ENCODE assay signal across 1 cellular context in the genomic region with DNA sequence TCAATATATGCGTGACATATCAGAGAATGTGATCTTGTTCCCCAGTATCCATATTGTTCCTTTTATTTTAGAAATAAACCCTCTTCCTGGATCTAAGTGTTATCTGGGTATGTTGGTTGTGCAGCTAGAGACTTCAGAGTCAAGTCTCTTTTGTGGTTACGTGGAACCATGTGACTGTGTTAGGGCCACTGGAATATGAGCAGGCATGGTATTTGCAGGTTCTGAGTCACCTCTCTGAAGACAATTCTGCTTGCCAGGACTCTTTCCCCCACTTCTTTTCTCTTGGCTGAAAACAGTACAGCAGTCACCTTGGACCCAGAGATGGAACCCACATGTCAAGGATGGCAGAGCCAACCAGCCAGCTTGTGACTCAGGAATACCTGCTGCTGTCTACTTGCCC.
TF ChIP-seq lines count a peak whose summit lies in the region.

No MANE protein-coding gene starts in this region.

TF ChIP-seq in GM23338, 12 proteins besides CTCF, POLR2A, EP300 and RAD21 (continued from another document):
- TF ChIP-seq, protein P1, sequence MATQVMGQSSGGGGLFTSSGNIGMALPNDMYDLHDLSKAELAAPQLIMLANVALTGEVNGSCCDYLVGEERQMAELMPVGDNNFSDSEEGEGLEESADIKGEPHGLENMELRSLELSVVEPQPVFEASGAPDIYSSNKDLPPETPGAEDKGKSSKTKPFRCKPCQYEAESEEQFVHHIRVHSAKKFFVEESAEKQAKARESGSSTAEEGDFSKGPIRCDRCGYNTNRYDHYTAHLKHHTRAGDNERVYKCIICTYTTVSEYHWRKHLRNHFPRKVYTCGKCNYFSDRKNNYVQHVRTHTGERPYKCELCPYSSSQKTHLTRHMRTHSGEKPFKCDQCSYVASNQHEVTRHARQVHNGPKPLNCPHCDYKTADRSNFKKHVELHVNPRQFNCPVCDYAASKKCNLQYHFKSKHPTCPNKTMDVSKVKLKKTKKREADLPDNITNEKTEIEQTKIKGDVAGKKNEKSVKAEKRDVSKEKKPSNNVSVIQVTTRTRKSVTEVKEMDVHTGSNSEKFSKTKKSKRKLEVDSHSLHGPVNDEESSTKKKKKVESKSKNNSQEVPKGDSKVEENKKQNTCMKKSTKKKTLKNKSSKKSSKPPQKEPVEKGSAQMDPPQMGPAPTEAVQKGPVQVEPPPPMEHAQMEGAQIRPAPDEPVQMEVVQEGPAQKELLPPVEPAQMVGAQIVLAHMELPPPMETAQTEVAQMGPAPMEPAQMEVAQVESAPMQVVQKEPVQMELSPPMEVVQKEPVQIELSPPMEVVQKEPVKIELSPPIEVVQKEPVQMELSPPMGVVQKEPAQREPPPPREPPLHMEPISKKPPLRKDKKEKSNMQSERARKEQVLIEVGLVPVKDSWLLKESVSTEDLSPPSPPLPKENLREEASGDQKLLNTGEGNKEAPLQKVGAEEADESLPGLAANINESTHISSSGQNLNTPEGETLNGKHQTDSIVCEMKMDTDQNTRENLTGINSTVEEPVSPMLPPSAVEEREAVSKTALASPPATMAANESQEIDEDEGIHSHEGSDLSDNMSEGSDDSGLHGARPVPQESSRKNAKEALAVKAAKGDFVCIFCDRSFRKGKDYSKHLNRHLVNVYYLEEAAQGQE (IDR thresholded peaks at IDR 0.05; ENCODE audit: unreplicated experiment), result no peak
- TF ChIP-seq ZNF331 (CRISPR knock-in tag; IDR thresholded peaks at IDR 0.05; ENCODE audit: low read depth), result no peak
- no peak for TF ChIP-seq CREB1 (CRISPR knock-in tag; IDR thresholded peaks at IDR 0.05; ENCODE audit: low read depth)
- TF ChIP-seq, protein P2, sequence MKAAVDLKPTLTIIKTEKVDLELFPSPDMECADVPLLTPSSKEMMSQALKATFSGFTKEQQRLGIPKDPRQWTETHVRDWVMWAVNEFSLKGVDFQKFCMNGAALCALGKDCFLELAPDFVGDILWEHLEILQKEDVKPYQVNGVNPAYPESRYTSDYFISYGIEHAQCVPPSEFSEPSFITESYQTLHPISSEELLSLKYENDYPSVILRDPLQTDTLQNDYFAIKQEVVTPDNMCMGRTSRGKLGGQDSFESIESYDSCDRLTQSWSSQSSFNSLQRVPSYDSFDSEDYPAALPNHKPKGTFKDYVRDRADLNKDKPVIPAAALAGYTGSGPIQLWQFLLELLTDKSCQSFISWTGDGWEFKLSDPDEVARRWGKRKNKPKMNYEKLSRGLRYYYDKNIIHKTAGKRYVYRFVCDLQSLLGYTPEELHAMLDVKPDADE (IDR thresholded peaks at IDR 0.05), result no peak
- no peak for TF ChIP-seq EZH2phosphoT487 (IDR thresholded peaks at IDR 0.05; ENCODE audit: unreplicated experiment)
- TF ChIP-seq, protein P3, sequence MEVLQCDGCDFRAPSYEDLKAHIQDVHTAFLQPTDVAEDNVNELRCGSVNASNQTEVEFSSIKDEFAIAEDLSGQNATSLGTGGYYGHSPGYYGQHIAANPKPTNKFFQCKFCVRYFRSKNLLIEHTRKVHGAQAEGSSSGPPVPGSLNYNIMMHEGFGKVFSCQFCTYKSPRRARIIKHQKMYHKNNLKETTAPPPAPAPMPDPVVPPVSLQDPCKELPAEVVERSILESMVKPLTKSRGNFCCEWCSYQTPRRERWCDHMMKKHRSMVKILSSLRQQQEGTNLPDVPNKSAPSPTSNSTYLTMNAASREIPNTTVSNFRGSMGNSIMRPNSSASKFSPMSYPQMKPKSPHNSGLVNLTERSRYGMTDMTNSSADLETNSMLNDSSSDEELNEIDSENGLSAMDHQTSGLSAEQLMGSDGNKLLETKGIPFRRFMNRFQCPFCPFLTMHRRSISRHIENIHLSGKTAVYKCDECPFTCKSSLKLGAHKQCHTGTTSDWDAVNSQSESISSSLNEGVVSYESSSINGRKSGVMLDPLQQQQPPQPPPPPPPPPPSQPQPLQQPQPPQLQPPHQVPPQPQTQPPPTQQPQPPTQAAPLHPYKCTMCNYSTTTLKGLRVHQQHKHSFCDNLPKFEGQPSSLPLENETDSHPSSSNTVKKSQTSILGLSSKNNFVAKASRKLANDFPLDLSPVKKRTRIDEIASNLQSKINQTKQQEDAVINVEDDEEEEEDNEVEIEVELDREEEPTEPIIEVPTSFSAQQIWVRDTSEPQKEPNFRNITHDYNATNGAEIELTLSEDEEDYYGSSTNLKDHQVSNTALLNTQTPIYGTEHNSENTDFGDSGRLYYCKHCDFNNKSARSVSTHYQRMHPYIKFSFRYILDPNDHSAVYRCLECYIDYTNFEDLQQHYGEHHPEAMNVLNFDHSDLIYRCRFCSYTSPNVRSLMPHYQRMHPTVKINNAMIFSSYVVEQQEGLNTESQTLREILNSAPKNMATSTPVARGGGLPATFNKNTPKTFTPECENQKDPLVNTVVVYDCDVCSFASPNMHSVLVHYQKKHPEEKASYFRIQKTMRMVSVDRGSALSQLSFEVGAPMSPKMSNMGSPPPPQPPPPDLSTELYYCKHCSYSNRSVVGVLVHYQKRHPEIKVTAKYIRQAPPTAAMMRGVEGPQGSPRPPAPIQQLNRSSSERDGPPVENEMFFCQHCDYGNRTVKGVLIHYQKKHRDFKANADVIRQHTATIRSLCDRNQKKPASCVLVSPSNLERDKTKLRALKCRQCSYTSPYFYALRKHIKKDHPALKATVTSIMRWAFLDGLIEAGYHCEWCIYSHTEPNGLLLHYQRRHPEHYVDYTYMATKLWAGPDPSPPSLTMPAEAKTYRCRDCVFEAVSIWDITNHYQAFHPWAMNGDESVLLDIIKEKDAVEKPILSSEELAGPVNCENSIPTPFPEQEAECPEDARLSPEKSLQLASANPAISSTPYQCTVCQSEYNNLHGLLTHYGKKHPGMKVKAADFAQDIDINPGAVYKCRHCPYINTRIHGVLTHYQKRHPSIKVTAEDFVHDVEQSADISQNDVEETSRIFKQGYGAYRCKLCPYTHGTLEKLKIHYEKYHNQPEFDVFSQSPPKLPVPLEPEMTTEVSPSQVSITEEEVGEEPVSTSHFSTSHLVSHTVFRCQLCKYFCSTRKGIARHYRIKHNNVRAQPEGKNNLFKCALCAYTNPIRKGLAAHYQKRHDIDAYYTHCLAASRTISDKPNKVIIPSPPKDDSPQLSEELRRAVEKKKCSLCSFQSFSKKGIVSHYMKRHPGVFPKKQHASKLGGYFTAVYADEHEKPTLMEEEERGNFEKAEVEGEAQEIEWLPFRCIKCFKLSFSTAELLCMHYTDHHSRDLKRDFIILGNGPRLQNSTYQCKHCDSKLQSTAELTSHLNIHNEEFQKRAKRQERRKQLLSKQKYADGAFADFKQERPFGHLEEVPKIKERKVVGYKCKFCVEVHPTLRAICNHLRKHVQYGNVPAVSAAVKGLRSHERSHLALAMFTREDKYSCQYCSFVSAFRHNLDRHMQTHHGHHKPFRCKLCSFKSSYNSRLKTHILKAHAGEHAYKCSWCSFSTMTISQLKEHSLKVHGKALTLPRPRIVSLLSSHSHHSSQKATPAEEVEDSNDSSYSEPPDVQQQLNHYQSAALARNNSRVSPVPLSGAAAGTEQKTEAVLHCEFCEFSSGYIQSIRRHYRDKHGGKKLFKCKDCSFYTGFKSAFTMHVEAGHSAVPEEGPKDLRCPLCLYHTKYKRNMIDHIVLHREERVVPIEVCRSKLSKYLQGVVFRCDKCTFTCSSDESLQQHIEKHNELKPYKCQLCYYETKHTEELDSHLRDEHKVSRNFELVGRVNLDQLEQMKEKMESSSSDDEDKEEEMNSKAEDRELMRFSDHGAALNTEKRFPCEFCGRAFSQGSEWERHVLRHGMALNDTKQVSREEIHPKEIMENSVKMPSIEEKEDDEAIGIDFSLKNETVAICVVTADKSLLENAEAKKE (CRISPR knock-in tag; IDR thresholded peaks at IDR 0.05), result no peak
- TF ChIP-seq ZNF114 (CRISPR knock-in tag; IDR thresholded peaks at IDR 0.05), result no peak
